ENCODE assay signal across 8 cellular contexts in genomic region chr7:102432476-102433318, GRCh38. TPM values are rescaled to one million over a fixed set of nuclear protein-coding genes. Genes with fewer than 3 reads are reported as not detected.
DNase-seq lines count a peak whose midpoint lies in the region; ATAC-seq lines count a peak whose summit lies in the region.

No MANE protein-coding gene starts in this region.

- peak overlapping the region; percentile 99 for H3K18ac ChIP-seq in neuronal stem cell (ENCODE audit: low read length)

- H3K27ac ChIP-seq in SJSA1 (no peak overlapping the region), neuronal stem cell (replicated peaks; ENCODE audit: low read length) (no peak overlapping the region)

- no peaks in the 10 kb centered on the region for H3K27me3 ChIP-seq in SJSA1 (replicated peaks)
- H3K27me3 ChIP-seq in neuronal stem cell (ENCODE audit: control insufficient read depth in 3 of 3, insufficient read depth in 3 of 3, low read depth in 1 of 3, low read length in 3 of 3) = no peaks in the 10 kb centered on the region

- peak overlapping the region; percentile 97 for H2AFZ ChIP-seq in neuronal stem cell (ENCODE audit: low read length)

- H4K91ac ChIP-seq in neuronal stem cell (ENCODE audit: low read depth, low read length, poor library complexity) = no peak overlapping the region

- H2BK120ac ChIP-seq in neuronal stem cell (ENCODE audit: low read depth, low read length) = peak overlapping the region; percentile 91

- H2BK15ac ChIP-seq in neuronal stem cell (ENCODE audit: low read length) = peak overlapping the region; percentile 81

- H3K23ac ChIP-seq in neuronal stem cell (ENCODE audit: low read depth, low read length, poor library complexity) = no peak overlapping the region

- H3K36me3 ChIP-seq in SJSA1 = peaks cover 4% of the 10 kb centered on the region
- H3K36me3 ChIP-seq in neuronal stem cell (replicated peaks in 1 of 2; ENCODE audit: control insufficient read depth in 2 of 2, insufficient read depth in 2 of 2, low read length in 2 of 2) = peaks cover 0 to 26% of the 10 kb centered on the region in 2 donors

- peak overlapping the region; percentile 92 for H2AK5ac ChIP-seq in neuronal stem cell (ENCODE audit: low read depth, low read length)

- H3K4me1 ChIP-seq in SJSA1 (replicated peaks) (peaks cover 13% of the 10 kb centered on the region), neuronal stem cell (ENCODE audit: control insufficient read depth in 2 of 2, insufficient read depth in 1 of 2, low read depth in 1 of 2, low read length in 2 of 2) (peaks cover 8 to 21% of the 10 kb centered on the region in 2 donors)

- H4K8ac ChIP-seq in neuronal stem cell (ENCODE audit: low read depth, low read length) = no peak overlapping the region

- peak overlapping the region; percentile 21 for H3K14ac ChIP-seq in neuronal stem cell (ENCODE audit: low read length)

- peak overlapping the region; percentile 94 for H3K9ac ChIP-seq in neuronal stem cell (ENCODE audit: low read depth, low read length, poor library complexity)

- peaks cover 10% of the 10 kb centered on the region for H3K79me1 ChIP-seq in neuronal stem cell (ENCODE audit: low read depth, low read length)

- DNase-seq in NCI-H748 (lab: John Stamatoyannopoulos, UW; ENCODE audit: unreplicated experiment) = peak; percentile 58
- no peak for DNase-seq in NCI-H748 treated with DMSO at 0.1 percent for 48 hours (lab: John Stamatoyannopoulos, UW)
- DNase-seq in SJSA1 (ENCODE audit: low read depth in 1 of 2, low spot score in 2 of 2) = no peak
- peak; percentile 36 for DNase-seq in neuronal stem cell (ENCODE audit: low spot score)
- DNase-seq in DMS 273 (lab: John Stamatoyannopoulos, UW; ENCODE audit: unreplicated experiment) = no peak
- no peak for DNase-seq in SIG-M5 (lab: John Stamatoyannopoulos, UW)

- H3K4me3 ChIP-seq in SJSA1 (peak overlapping the region; percentile 67), neuronal stem cell (ENCODE audit: low read length in 2 of 2) (peak overlapping the region; percentile 79 to 89)

- peak overlapping the region; percentile 87 for H2BK5ac ChIP-seq in neuronal stem cell (ENCODE audit: low read length)

- WGBS in neuronal stem cell (ENCODE audit: extremely low coverage in 2 of 2, insufficient read length in 2 of 2, insufficient replicate concordance in 1 of 2), 2 donors = no CpG with 5 or more reads among the region's 34 CpGs

- peak overlapping the region; percentile 37 for H3K4ac ChIP-seq in neuronal stem cell (ENCODE audit: low read length)

- ATAC-seq in HG02852 (IDR thresholded peaks at IDR 0.05; ENCODE audit: unreplicated experiment) (peak; percentile 16), esophagus mucosa (peak; percentile 32)

- no peak overlapping the region for H2BK12ac ChIP-seq in neuronal stem cell (ENCODE audit: low read length)

- H3K4me2 ChIP-seq in neuronal stem cell (ENCODE audit: insufficient read depth, low read length, poor library complexity, severe bottlenecking) = peak overlapping the region; percentile 89

- H3K9me3 ChIP-seq in SJSA1 (replicated peaks) (no peaks in the 10 kb centered on the region), neuronal stem cell (replicated peaks in 1 of 2; ENCODE audit: control insufficient read depth in 2 of 2, insufficient read depth in 1 of 2, low read depth in 1 of 2, low read length in 2 of 2) (no peaks in the 10 kb centered on the region)

RNA-seq across cellular contexts. Expression of gene ORAI2, which starts 0.7 kb away (rescaled TPM):
- total RNA-seq in SJSA1 (2014; rRNA removed; shearing (Covaris generic)) = 18.3 and 27.0 TPM in 2 replicates
- total RNA-seq in esophagus mucosa = 3.1 TPM
- 31.9 TPM for polyA plus RNA-seq in neuronal stem cell (2013, experiment 1 of 2)
- 32.2 TPM for polyA plus RNA-seq in neuronal stem cell (2013, experiment 2 of 2)

RNA-seq across cellular contexts. Expression of gene ALKBH4, which starts 32.0 kb away (rescaled TPM):
- total RNA-seq in SJSA1 (2014; rRNA removed; shearing (Covaris generic)) = 26.4 and 27.4 TPM in 2 replicates
- 5.7 TPM for total RNA-seq in esophagus mucosa
- 13.2 TPM for polyA plus RNA-seq in neuronal stem cell (2013, experiment 1 of 2)
- 13.2 TPM for polyA plus RNA-seq in neuronal stem cell (2013, experiment 2 of 2)

RNA-seq across cellular contexts. Expression of gene LRWD1, which starts 32.1 kb away (rescaled TPM):
- total RNA-seq in SJSA1 (2014; rRNA removed; shearing (Covaris generic)) = 43.3 and 66.3 TPM in 2 replicates
- total RNA-seq in esophagus mucosa = 8.7 TPM
- polyA plus RNA-seq in neuronal stem cell (2013, experiment 1 of 2) = 11.0 TPM
- 11.6 TPM for polyA plus RNA-seq in neuronal stem cell (2013, experiment 2 of 2)

RNA-seq across cellular contexts. Expression of gene PRKRIP1, which starts 36.5 kb away (rescaled TPM):
- 29.6 and 30.7 TPM in 2 replicates for total RNA-seq in SJSA1 (2014; rRNA removed; shearing (Covaris generic))
- 9.6 TPM for total RNA-seq in esophagus mucosa
- polyA plus RNA-seq in neuronal stem cell (2013, experiment 1 of 2) = 23.3 TPM
- 21.4 TPM for polyA plus RNA-seq in neuronal stem cell (2013, experiment 2 of 2)

RNA-seq across cellular contexts. Expression of gene POLR2J, which starts 46.0 kb away (rescaled TPM):
- total RNA-seq in SJSA1 (2014; rRNA removed; shearing (Covaris generic)) = 17.8 and 44.1 TPM in 2 replicates
- 38.5 TPM for total RNA-seq in esophagus mucosa
- 136 TPM for polyA plus RNA-seq in neuronal stem cell (2013, experiment 1 of 2)
- 136 TPM for polyA plus RNA-seq in neuronal stem cell (2013, experiment 2 of 2)

Comparison
In these comparisons a context has a peak if more than half of its experiments do, and no peak if none do; other contexts are left out.
1. DNase-seq: peak in NCI-H748 (single experiment) and neuronal stem cell (single experiment); none in NCI-H748 treated with DMSO at 0.1 percent for 48 hours (single experiment), SJSA1 (0 of 2), DMS 273 (single experiment) and SIG-M5 (single experiment).